ENCODE assay signal across 16 cellular contexts in the genomic region with DNA sequence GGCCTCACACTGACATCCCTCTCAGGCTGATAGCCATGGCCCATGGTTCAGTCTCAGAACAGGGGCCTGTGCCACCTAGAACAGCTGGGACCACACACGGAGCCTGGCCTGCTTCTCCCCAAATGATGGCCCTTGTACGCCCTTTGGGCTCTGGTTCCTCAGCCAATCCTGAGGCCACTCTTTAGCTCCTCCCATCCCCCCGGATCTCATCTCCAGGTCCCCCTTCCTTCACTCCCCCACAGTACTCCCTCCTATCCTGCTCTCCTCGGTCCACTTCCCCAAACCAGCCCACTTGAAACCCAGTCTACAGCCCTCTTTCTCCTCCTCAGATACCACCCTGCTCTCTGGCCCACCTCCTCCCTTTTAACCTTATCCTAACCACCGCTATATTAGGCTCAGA. TPM values are rescaled to one million over a fixed set of nuclear protein-coding genes. Genes with fewer than 3 reads are reported as not detected.
DNase-seq lines count a peak whose midpoint lies in the region; ATAC-seq and TF ChIP-seq lines count a peak whose summit lies in the region.
"Had no signal": no experiment of that assay in that cellular context is flagged by ENCODE, and none has a peak within 500 bp of the region (broad histone marks: within the 10 kb centered on the region; RNA-seq: fewer than 3 reads in every experiment).

No MANE protein-coding gene starts in this region.

- H2AFZ ChIP-seq in neuronal stem cell (ENCODE audit: low read length) = no peak overlapping the region

- no peaks in the 10 kb centered on the region for H3K9me3 ChIP-seq in BLaER1 treated with 17β-estradiol and CSF1 and Interleukin-3, amounts not matched to agents 10 nM and 100 nM (replicated peaks in 1 of 11)
- H3K9me3 ChIP-seq in RWPE2 (ENCODE audit: severe bottlenecking) (no peaks in the 10 kb centered on the region), esophagus (ENCODE audit: control insufficient read depth in 2 of 2, insufficient read depth in 1 of 2, low read depth in 1 of 2, low read length in 1 of 2) (no peaks in the 10 kb centered on the region), neuronal stem cell (replicated peaks in 1 of 2; ENCODE audit: control insufficient read depth in 2 of 2, insufficient read depth in 1 of 2, low read depth in 1 of 2, low read length in 2 of 2) (no peaks in the 10 kb centered on the region)
- H3K9me3 ChIP-seq: Caco-2 had no signal

- 80 to 82% methylated on average over 5 of the region's 5 CpGs for WGBS in esophagus, 2 donors
- no CpG with 5 or more reads among the region's 5 CpGs for WGBS in neuronal stem cell (ENCODE audit: extremely low coverage in 2 of 2, insufficient read length in 2 of 2, insufficient replicate concordance in 1 of 2), 2 donors

- peak overlapping the region; percentile 46 to 92 (median 72) for H3K4me2 ChIP-seq in BLaER1 treated with 17β-estradiol and CSF1 and Interleukin-3, amounts not matched to agents 10 nM and 100 nM
- H3K4me2 ChIP-seq in neuronal stem cell (ENCODE audit: insufficient read depth, low read length, poor library complexity, severe bottlenecking) = no peak overlapping the region

- H2BK12ac ChIP-seq in neuronal stem cell (ENCODE audit: low read length) = no peak overlapping the region

- H3K23ac ChIP-seq in neuronal stem cell (ENCODE audit: low read depth, low read length, poor library complexity) = no peak overlapping the region

- no peak overlapping the region for H3K4me3 ChIP-seq in BLaER1 treated with 17β-estradiol and CSF1 and Interleukin-3, amounts not matched to agents 10 nM and 100 nM
- H3K4me3 ChIP-seq in RWPE2 (ENCODE audit: severe bottlenecking) (no peak overlapping the region), esophagus (ENCODE audit: low read depth in 1 of 2, low read length in 2 of 2) (no peak overlapping the region), neuronal stem cell (ENCODE audit: low read length in 2 of 2) (no peak overlapping the region)

- no peak overlapping the region for H3K14ac ChIP-seq in neuronal stem cell (ENCODE audit: low read length)

- no peak overlapping the region for H2BK120ac ChIP-seq in neuronal stem cell (ENCODE audit: low read depth, low read length)

- ATAC-seq in RWPE2 (ENCODE audit: low read depth) (no peak), GM18907 (IDR thresholded peaks at IDR 0.05; ENCODE audit: unreplicated experiment) (no peak), GM18502 (IDR thresholded peaks at IDR 0.05; ENCODE audit: poor library complexity, unreplicated experiment) (no peak)

- no peaks in the 10 kb centered on the region for H3K27me3 ChIP-seq in BLaER1 treated with 17β-estradiol and CSF1 and Interleukin-3, amounts not matched to agents 10 nM and 100 nM
- no peaks in the 10 kb centered on the region for H3K27me3 ChIP-seq in RWPE2 (ENCODE audit: insufficient read depth, poor library complexity, severe bottlenecking)
- no peaks in the 10 kb centered on the region for H3K27me3 ChIP-seq in esophagus (ENCODE audit: control insufficient read depth in 1 of 2, insufficient read depth in 2 of 2, low read length in 2 of 2)
- no peaks in the 10 kb centered on the region for H3K27me3 ChIP-seq in neuronal stem cell (ENCODE audit: control insufficient read depth in 3 of 3, insufficient read depth in 3 of 3, low read depth in 1 of 3, low read length in 3 of 3)

- no peak for TF ChIP-seq CTCF in RWPE2 (IDR thresholded peaks at IDR 0.05; ENCODE audit: poor library complexity, severe bottlenecking)

- no peak overlapping the region for H2BK15ac ChIP-seq in neuronal stem cell (ENCODE audit: low read length)

- peaks cover 38 to 70% (median 52%) of the 10 kb centered on the region in 10 experiments for H3K4me1 ChIP-seq in BLaER1 treated with 17β-estradiol and CSF1 and Interleukin-3, amounts not matched to agents 10 nM and 100 nM
- peaks cover 75% of the 10 kb centered on the region for H3K4me1 ChIP-seq in RWPE2 (ENCODE audit: insufficient read depth, poor library complexity, severe bottlenecking)
- H3K4me1 ChIP-seq in esophagus (ENCODE audit: control insufficient read depth in 2 of 2, insufficient read depth in 2 of 2, low read length in 1 of 2) = peaks cover 5 to 19% of the 10 kb centered on the region in 2 donors
- peaks cover 0 to 2% of the 10 kb centered on the region in 2 donors for H3K4me1 ChIP-seq in neuronal stem cell (ENCODE audit: control insufficient read depth in 2 of 2, insufficient read depth in 1 of 2, low read depth in 1 of 2, low read length in 2 of 2)

- peaks cover 4 to 44% (median 16%) of the 10 kb centered on the region in 11 experiments; a peak in 13 of 22 replicates for H3K36me3 ChIP-seq in BLaER1 treated with 17β-estradiol and CSF1 and Interleukin-3, amounts not matched to agents 10 nM and 100 nM
- H3K36me3 ChIP-seq in RWPE2 (ENCODE audit: low read depth) (peaks cover 32% of the 10 kb centered on the region), esophagus (ENCODE audit: control insufficient read depth in 2 of 2, insufficient read depth in 2 of 2, low read length in 1 of 2) (peaks cover 0 to 7% of the 10 kb centered on the region in 2 donors), neuronal stem cell (replicated peaks in 1 of 2; ENCODE audit: control insufficient read depth in 2 of 2, insufficient read depth in 2 of 2, low read length in 2 of 2) (peaks cover 0 to 12% of the 10 kb centered on the region in 2 donors)

- H4K8ac ChIP-seq in neuronal stem cell (ENCODE audit: low read depth, low read length) = no peak overlapping the region

- peak overlapping the region in 8 of 11 experiments; percentile 2 to 57 (median 39); a peak in 13 of 22 replicates for H3K27ac ChIP-seq in BLaER1 treated with 17β-estradiol and CSF1 and Interleukin-3, amounts not matched to agents 10 nM and 100 nM
- H3K27ac ChIP-seq in RWPE2 (ENCODE audit: poor library complexity, severe bottlenecking) (peak overlapping the region; percentile 96), esophagus (ENCODE audit: low read depth in 2 of 2, low read length in 1 of 2) (peak overlapping the region; percentile 20 to 48), neuronal stem cell (replicated peaks; ENCODE audit: low read length) (no peak overlapping the region)
- H3K27ac ChIP-seq: HL-60 had no signal

- H2AK5ac ChIP-seq in neuronal stem cell (ENCODE audit: low read depth, low read length) = peak overlapping the region; percentile 13

- peak overlapping the region in 5 of 11 experiments; percentile 11 to 47 (median 35); a peak in 10 of 22 replicates for H3K9ac ChIP-seq in BLaER1 treated with 17β-estradiol and CSF1 and Interleukin-3, amounts not matched to agents 10 nM and 100 nM
- H3K9ac ChIP-seq in neuronal stem cell (ENCODE audit: low read depth, low read length, poor library complexity) = no peak overlapping the region

- H3K18ac ChIP-seq in neuronal stem cell (ENCODE audit: low read length) = no peak overlapping the region

- peaks cover 14 to 94% (median 56%) of the 10 kb centered on the region in 11 experiments; a peak in 19 of 22 replicates for H4K20me1 ChIP-seq in BLaER1 treated with 17β-estradiol and CSF1 and Interleukin-3, amounts not matched to agents 10 nM and 100 nM

- H3K79me1 ChIP-seq in neuronal stem cell (ENCODE audit: low read depth, low read length) = peaks cover 1% of the 10 kb centered on the region

- H3K4ac ChIP-seq in neuronal stem cell (ENCODE audit: low read length) = no peak overlapping the region

- H2BK5ac ChIP-seq in neuronal stem cell (ENCODE audit: low read length) = no peak overlapping the region

- no peak overlapping the region for H4K91ac ChIP-seq in neuronal stem cell (ENCODE audit: low read depth, low read length, poor library complexity)

- no peak for DNase-seq in RWPE2 (ENCODE audit: low spot score)
- DNase-seq in neuronal stem cell (ENCODE audit: low spot score) = no peak
- no peak for DNase-seq in central memory CD4-positive, alpha-beta T cell
- no peak for DNase-seq in activated CD4-positive, alpha-beta T cell treated with anti-CD3 and anti-CD28 coated beads for 1 hour
- DNase-seq: activated CD4-positive, alpha-beta T cell treated with anti-CD3 and anti-CD28 coated beads for 4 hours; Caco-2; effector memory CD4-positive, alpha-beta T cell; hypothalamus; NCI-H1092 treated with DMSO at 0.1 percent for 48 hours; NCI-H2171; stimulated activated CD4-positive, alpha-beta T cell treated with anti-CD3 and anti-CD28 coated beads, Interleukin-12 subunit alpha, Interleukin-12 subunit beta, amount 100 ng/mL, for 4 hours had no signal

RNA-seq across cellular contexts. Expression of a gene that starts 17.8 kb away (rescaled TPM):
- 10 to 100 TPM; 22.5 to 45.5 TPM for polyA plus RNA-seq in esophagus
- 7.3 TPM for polyA plus RNA-seq in neuronal stem cell (2013, experiment 1 of 2)
- 8.2 TPM for polyA plus RNA-seq in neuronal stem cell (2013, experiment 2 of 2)

RNA-seq across cellular contexts. Expression of a gene that starts 18.2 kb away (rescaled TPM):
- 10 to 100 TPM; 51.3 to 88.1 TPM for polyA plus RNA-seq in esophagus
- 41.3 TPM for polyA plus RNA-seq in neuronal stem cell (2013, experiment 1 of 2)
- polyA plus RNA-seq in neuronal stem cell (2013, experiment 2 of 2) = 37.8 TPM

RNA-seq across cellular contexts. Expression of a gene that starts 19.3 kb away (rescaled TPM):
- 10 to 100 TPM; 21.3 to 71.9 TPM for polyA plus RNA-seq in esophagus
- 0.03 TPM for polyA plus RNA-seq in neuronal stem cell (2013, experiment 1 of 2)
- polyA plus RNA-seq in neuronal stem cell (2013, experiment 2 of 2) = not detected

RNA-seq across cellular contexts. Expression of a gene that starts 25.3 kb away (rescaled TPM):
- polyA plus RNA-seq in esophagus = 10 to 100 TPM; 42.9 to 87.9 TPM
- polyA plus RNA-seq in neuronal stem cell (2013, experiment 1 of 2) = 1.4 TPM
- polyA plus RNA-seq in neuronal stem cell (2013, experiment 2 of 2) = 1.7 TPM

RNA-seq across cellular contexts. Expression of a gene that starts 34.1 kb away (rescaled TPM):
- 10 to 100 TPM; 18.0 to 21.6 TPM for polyA plus RNA-seq in esophagus
- 9.7 TPM for polyA plus RNA-seq in neuronal stem cell (2013, experiment 1 of 2)
- 9.2 TPM for polyA plus RNA-seq in neuronal stem cell (2013, experiment 2 of 2)
